In genomic region chr10:109987413-109987812, GRCh38 we compare ENCODE assay signal across 12 cellular contexts. TPM values are rescaled to one million over a fixed set of nuclear protein-coding genes. Genes with fewer than 3 reads are reported as not detected.
DNase-seq lines count a peak whose midpoint lies in the region; ATAC-seq, FAIRE-seq and TF ChIP-seq lines count a peak whose summit lies in the region.
"Had no signal": no experiment of that assay in that cellular context is flagged by ENCODE, and none has a peak within 500 bp of the region (broad histone marks: within the 10 kb centered on the region; RNA-seq: fewer than 3 reads in every experiment).

No MANE protein-coding gene starts in this region.

- FAIRE-seq in GM19239 (lab: Jason Lieb, UNC), result no peak

- TF ChIP-seq CTCF in Caco-2 (IDR thresholded peaks at IDR 0.05; ENCODE audit: insufficient read depth in 1 of 2, low read depth in 1 of 2, low read length in 1 of 2, severe bottlenecking in 1 of 2, unreplicated experiment in 1 of 2) (no peak), RWPE2 (IDR thresholded peaks at IDR 0.05; ENCODE audit: poor library complexity, severe bottlenecking) (no peak), coronary artery (IDR thresholded peaks at IDR 0.05) (no peak)

- H3K9me3 ChIP-seq in Caco-2, result peaks cover 29% of the 10 kb centered on the region
- H3K9me3 ChIP-seq in RWPE2 (ENCODE audit: severe bottlenecking), result no peaks in the 10 kb centered on the region
- H3K9me3 ChIP-seq in mesodermal cell (ENCODE audit: control insufficient read depth, low read length), result peaks cover 9% of the 10 kb centered on the region
- H3K9me3 ChIP-seq: mucosa of descending colon had no signal

- DNase-seq in Caco-2 (no peak), RWPE2 (ENCODE audit: low spot score) (no peak), epithelial cell of prostate (ENCODE audit: low read depth, low spot score) (no peak), GM19239 (ENCODE audit: insufficient read length, low spot score) (no peak), coronary artery (ENCODE audit: low spot score) (no peak)
- no peak for DNase-seq in stimulated activated naive CD4-positive, alpha-beta T cell (lab: John Stamatoyannopoulos, UW)
- DNase-seq: activated CD4-positive, alpha-beta T cell treated with anti-CD3 and anti-CD28 coated beads for 4 hours; mucosa of descending colon had no signal

- H3K27ac ChIP-seq in RWPE2 (ENCODE audit: poor library complexity, severe bottlenecking) (no peak overlapping the region), epithelial cell of prostate (peak overlapping the region; percentile 44), mesodermal cell (ENCODE audit: low read depth, low read length, severe bottlenecking) (peak overlapping the region; percentile 38), coronary artery (peak overlapping the region in 1 of 2 donors; percentile 70)

- POLR2A ChIA-PET in Caco-2 (lab: Charles Lee), result interaction anchor here (0.5 to 1.0 kb wide), 2 partner anchors 20 to 86 kb away, joined by 3 to 4 read pairs; no protein-coding TSS in a partner anchor

- H3K4me1 ChIP-seq in Caco-2 (peaks cover 27% of the 10 kb centered on the region), RWPE2 (ENCODE audit: insufficient read depth, poor library complexity, severe bottlenecking) (no peaks in the 10 kb centered on the region), mesodermal cell (ENCODE audit: control insufficient read depth, insufficient read depth, low read length, poor library complexity, severe bottlenecking) (peaks cover 9% of the 10 kb centered on the region)

- no TSS peak for BruUV-seq in Caco-2 (replicated peaks; lab: Mats Ljungman, UMichigan)

- no peak overlapping the region for H3K4me3 ChIP-seq in Caco-2 (ENCODE audit: low read depth, low read length)
- no peak overlapping the region for H3K4me3 ChIP-seq in RWPE2 (ENCODE audit: severe bottlenecking)
- H3K4me3 ChIP-seq in mesodermal cell (ENCODE audit: extremely low read depth, insufficient read depth, low read length, poor library complexity, severe bottlenecking), result no peak overlapping the region
- H3K4me3 ChIP-seq in coronary artery, result no peak overlapping the region
- H3K4me3 ChIP-seq: mucosa of descending colon had no signal

- peak overlapping the region; percentile 18 for H3K4me3 Mint-ChIP-seq in Caco-2 (ENCODE audit: unreplicated experiment)
- H3K4me3 Mint-ChIP-seq: B cell; T-helper 1 cell treated with Interleukin-12 subunit alpha and Interleukin-12 subunit beta and Interleukin-4 antibody, amounts not matched to agents 30 μg/mL and 1 μg/mL, for 36 hours had no signal

- CTCF ChIA-PET in Caco-2 (lab: Charles Lee), result interaction anchor here (1.0 kb wide), 1 partner anchor 10 kb away, joined by 4 read pairs; no protein-coding TSS in a partner anchor

- H3K4me1 Mint-ChIP-seq in Caco-2 (ENCODE audit: low read depth, unreplicated experiment), result peaks cover 54% of the 10 kb centered on the region
- H3K4me1 Mint-ChIP-seq: B cell had no signal

- no peaks in the 10 kb centered on the region for H3K36me3 ChIP-seq in Caco-2 (ENCODE audit: control insufficient read depth, insufficient read depth, low read length)
- H3K36me3 ChIP-seq in RWPE2 (ENCODE audit: low read depth), result no peaks in the 10 kb centered on the region
- H3K36me3 ChIP-seq in mesodermal cell (ENCODE audit: control insufficient read depth, insufficient read depth, low read length), result no peaks in the 10 kb centered on the region

- intact Hi-C loops in Caco-2 (cut with micrococcal nuclease; ENCODE audit: unreplicated experiment), result loop anchor here (1.0 kb wide), 1 partner anchor 10 kb away; no protein-coding TSS in a partner anchor

- peaks cover 36% of the 10 kb centered on the region for H3K9me3 Mint-ChIP-seq in Caco-2 (ENCODE audit: unreplicated experiment)

- peak overlapping the region; percentile 51 for H3K27ac Mint-ChIP-seq in Caco-2 (ENCODE audit: unreplicated experiment)
- H3K27ac Mint-ChIP-seq: B cell; T-helper 1 cell treated with Interleukin-12 subunit alpha and Interleukin-12 subunit beta and Interleukin-4 antibody, amounts not matched to agents 30 μg/mL and 1 μg/mL, for 36 hours had no signal

- 100% methylated on average over 1 of the region's 2 CpGs; no CpG with 5 or more reads in 1 of the 2 experiments for WGBS in mesodermal cell (ENCODE audit: insufficient coverage in 2 of 2), 2 experiments

- peaks cover 26% of the 10 kb centered on the region for H3K36me3 Mint-ChIP-seq in Caco-2 (ENCODE audit: insufficient read depth, unreplicated experiment)

- no peaks in the 10 kb centered on the region for H3K27me3 Mint-ChIP-seq in Caco-2 (ENCODE audit: insufficient read depth, unreplicated experiment)
- H3K27me3 Mint-ChIP-seq: B cell had no signal

- no peaks in the 10 kb centered on the region for H3K27me3 ChIP-seq in Caco-2 (replicated peaks; ENCODE audit: control insufficient read depth, insufficient read depth, low read length)
- H3K27me3 ChIP-seq in RWPE2 (ENCODE audit: insufficient read depth, poor library complexity, severe bottlenecking), result no peaks in the 10 kb centered on the region

- ATAC-seq in RWPE2 (ENCODE audit: low read depth) (peak; percentile 99), GM19455 (IDR thresholded peaks at IDR 0.05; ENCODE audit: unreplicated experiment) (no peak)
- ATAC-seq: mucosa of descending colon had no signal

RNA-seq across cellular contexts. Expression of gene ADD3, which starts 20.4 kb away (rescaled TPM):
- 236 and 264 TPM in 2 replicates for total RNA-seq in Caco-2 (2022)
- 124 TPM for polyA plus RNA-seq in mesodermal cell (2013, experiment 1 of 2)
- polyA plus RNA-seq in mesodermal cell (2013, experiment 2 of 2), result 155 TPM
